ENCODE assay signal across 1 cellular context in genomic region chr11:65961267-65962135, GRCh38.
TF ChIP-seq lines count a peak whose summit lies in the region.

Gene SART1 (plus strand): TSS chr11:65961734. CDS start chr11:65961781, 47 bp downstream.

TF ChIP-seq in HCT116, 20 proteins besides CTCF, POLR2A, EP300 and RAD21 (continued from another document):
- no peak for TF ChIP-seq REST (IDR thresholded peaks at IDR 0.05; ENCODE audit: low read depth)
- TF ChIP-seq ATF3 (IDR thresholded peaks at IDR 0.05): no peak
- peak; percentile 68; the same call in 1 of the 2 replicates for TF ChIP-seq ZFX (IDR thresholded peaks at IDR 0.05)
- TF ChIP-seq POLR2AphosphoS5 (IDR thresholded peaks at IDR 0.05; ENCODE audit: low read depth, low read length): peak; percentile 90
- no peak for TF ChIP-seq ZNF274 (IDR thresholded peaks at IDR 0.05; ENCODE audit: low read depth, low read length)
- peak; percentile 54 for TF ChIP-seq TCF7L2 (IDR thresholded peaks at IDR 0.05; ENCODE audit: borderline replicate concordance, extremely low read depth, insufficient read depth, insufficient read length)
- TF ChIP-seq EZH2 (IDR thresholded peaks at IDR 0.05): no peak
- TF ChIP-seq MAX (IDR thresholded peaks at IDR 0.05): peak; percentile 80
- no peak; the same call in 1 of the 2 replicates for TF ChIP-seq SP1 (IDR thresholded peaks at IDR 0.05; ENCODE audit: low read depth)
- TF ChIP-seq EGR1 (IDR thresholded peaks at IDR 0.05; ENCODE audit: low read depth): peak; percentile 45; the same call in 1 of the 2 replicates
- TF ChIP-seq SRF (IDR thresholded peaks at IDR 0.05; ENCODE audit: low read depth): peak; percentile 68; the same call in 1 of the 2 replicates
- no peak for TF ChIP-seq ZBTB33 (IDR thresholded peaks at IDR 0.05; ENCODE audit: extremely low read depth, insufficient replicate concordance, low read length)
- no peak for TF ChIP-seq EZH2phosphoT487 (IDR thresholded peaks at IDR 0.05; ENCODE audit: borderline replicate concordance)
- TF ChIP-seq JUND (IDR thresholded peaks at IDR 0.05): no peak
- TF ChIP-seq CBX3 (IDR thresholded peaks at IDR 0.05; ENCODE audit: low read depth): no peak
- no peak for TF ChIP-seq CEBPB (IDR thresholded peaks at IDR 0.05; ENCODE audit: low read depth)
- peak; percentile 90 for TF ChIP-seq YY1 (IDR thresholded peaks at IDR 0.05; ENCODE audit: extremely low read depth, insufficient replicate concordance, low read depth, low read length)
- no peak for TF ChIP-seq FOSL1 (IDR thresholded peaks at IDR 0.05; ENCODE audit: low read depth)
- peak; percentile 87 for TF ChIP-seq SIN3A (IDR thresholded peaks at IDR 0.05; ENCODE audit: low read depth)
TF ChIP-seq in HCT116: peak in this region for 9.
